Comparison of ENCODE assay signal across 26 cellular contexts in genomic region chr20:45328451-45328850, GRCh38. TPM values are rescaled to one million over a fixed set of nuclear protein-coding genes. Genes with fewer than 3 reads are reported as not detected.
"Had no signal": no experiment of that assay in that cellular context is flagged by ENCODE, and none has a peak within 500 bp of the region (broad histone marks: within the 10 kb centered on the region; RNA-seq: fewer than 3 reads in every experiment).

No MANE protein-coding gene starts in this region.

- H3K4me1 ChIP-seq: colonic mucosa, foreskin keratinocyte, tibial nerve had no signal

- H3K27ac ChIP-seq: colonic mucosa, foreskin keratinocyte, tibial nerve had no signal

- H3K27me3 ChIP-seq: colonic mucosa, foreskin keratinocyte, tibial nerve had no signal

- DNase-seq: activated B cell treated with CpG ODN at 0.5 μM for 24 hours; activated CD4-positive, alpha-beta memory T cell treated with anti-CD3 and anti-CD28 coated beads, Interleukin-2, amount 10 ng/mL, durations not matched to agents 7 days and 5 days; activated CD4-positive, alpha-beta T cell treated with anti-CD3 and anti-CD28 coated beads for 48 hours; activated naive CD4-positive, alpha-beta T cell treated with Interleukin-2 at 50 U/mL for 16 hours; activated naive CD8-positive, alpha-beta T cell treated with anti-CD3 and anti-CD28 coated beads, Interleukin-2, amount 10 ng/mL, durations not matched to agents 7 days and 5 days; activated T-cell treated with anti-CD3 and anti-CD28 coated beads, Interleukin-2, amount 50 U/mL, for 24 hours; amygdala; colonic mucosa; endodermal cell; foreskin keratinocyte; glutamatergic neuron; hippocampal formation; islet precursor cell; midbrain; nephron progenitor cell; nucleus accumbens; retina; stimulated activated CD4-positive, alpha-beta T cell treated with anti-CD3 and anti-CD28 coated beads, Interleukin-2, amount 100 ng/mL, for 24 hours; stimulated activated naive CD8-positive, alpha-beta T cell treated with anti-CD3 and anti-CD28 coated beads, Interleukin-15, Interleukin-2, amounts not matched to agents 100 U/mL and 50 U/mL, for 24 hours; T-helper 2 cell had no signal

- H3K9me3 ChIP-seq: colonic mucosa, tibial nerve had no signal

- H3K4me3 ChIP-seq: colonic mucosa, tibial nerve had no signal

- ATAC-seq: foreskin keratinocyte; left lobe of liver; stimulated activated naive CD8-positive, alpha-beta T cell treated with anti-CD3 and anti-CD28 coated beads, Interleukin-15, Interleukin-2, amounts not matched to agents 100 U/mL and 50 U/mL, for 24 hours had no signal

RNA-seq across cellular contexts. Expression of gene SDC4, which starts 19.8 kb away (rescaled TPM):
- total RNA-seq: activated B cell treated with CpG ODN at 0.5 μM for 24 hours had no signal

RNA-seq across cellular contexts. Expression of gene MATN4, which starts 20.4 kb away (rescaled TPM):
- total RNA-seq: activated B cell treated with CpG ODN at 0.5 μM for 24 hours, cardiac septum, foreskin keratinocyte, left lobe of liver, lung microvascular endothelial cell, tibial nerve had no signal

RNA-seq across cellular contexts. Expression of gene RBPJL, which starts 21.8 kb away (rescaled TPM):
- total RNA-seq: activated B cell treated with CpG ODN at 0.5 μM for 24 hours; activated CD4-positive, alpha-beta memory T cell treated with anti-CD3 and anti-CD28 coated beads, Interleukin-2, amount 10 ng/mL, durations not matched to agents 7 days and 5 days; activated naive CD8-positive, alpha-beta T cell treated with anti-CD3 and anti-CD28 coated beads, Interleukin-2, amount 10 ng/mL, durations not matched to agents 7 days and 5 days; activated T-helper 2 cell treated with anti-CD3 and anti-CD28 coated beads, Interferon-gamma antibody, Interleukin-2, Interleukin-4, amounts not matched to agents 10 μg/mL and 5 μg/mL and 100 μg/mL, durations not matched to agents 14 hours and 24 hours and 36 hours; cardiac septum; endodermal cell; fibroblast of lung; foreskin keratinocyte; lung microvascular endothelial cell had no signal

RNA-seq across cellular contexts. Expression of gene TP53TG5, which starts 49.7 kb away (rescaled TPM):
- total RNA-seq: activated B cell treated with CpG ODN at 0.5 μM for 24 hours; activated CD4-positive, alpha-beta memory T cell treated with anti-CD3 and anti-CD28 coated beads, Interleukin-2, amount 10 ng/mL, durations not matched to agents 7 days and 5 days; activated naive CD8-positive, alpha-beta T cell treated with anti-CD3 and anti-CD28 coated beads, Interleukin-2, amount 10 ng/mL, durations not matched to agents 7 days and 5 days; activated T-helper 2 cell treated with anti-CD3 and anti-CD28 coated beads, Interferon-gamma antibody, Interleukin-2, Interleukin-4, amounts not matched to agents 10 μg/mL and 5 μg/mL and 100 μg/mL, durations not matched to agents 14 hours and 24 hours and 36 hours; fibroblast of lung; foreskin keratinocyte; left lobe of liver; lung microvascular endothelial cell; tibial nerve had no signal
